In genomic region chr18:14026199-14026598, GRCh38 we compare ENCODE assay signal across 16 cellular contexts.
"Had no signal": no experiment of that assay in that cellular context is flagged by ENCODE, and none has a peak within 500 bp of the region (broad histone marks: within the 10 kb centered on the region; RNA-seq: fewer than 3 reads in every experiment).

No MANE protein-coding gene starts in this region.

- H3K27ac ChIP-seq: coronary artery, esophagus squamous epithelium, lower lobe of right lung, pancreas, tibial artery had no signal

- H3K36me3 ChIP-seq: esophagus squamous epithelium, lower lobe of right lung, pancreas, tibial artery had no signal

- H3K9me3 ChIP-seq: lower lobe of right lung, pancreas had no signal

- ATAC-seq: lower lobe of right lung; naive thymus-derived CD8-positive, alpha-beta T cell; pancreas; stimulated activated effector memory CD8-positive, alpha-beta T cell treated with anti-CD3 and anti-CD28 coated beads, Interleukin-12 subunit alpha, Interleukin-12 subunit beta, amount 100 ng/mL, for 72 hours had no signal

- H3K27me3 ChIP-seq: esophagus squamous epithelium, pancreas, tibial artery had no signal

- H3K4me3 ChIP-seq: coronary artery, esophagus squamous epithelium, lower lobe of right lung, pancreas, tibial artery had no signal

- H3K4me1 ChIP-seq: esophagus squamous epithelium, lower lobe of right lung, pancreas, tibial artery had no signal

- DNase-seq: activated CD4-positive, alpha-beta T cell treated with anti-CD3 and anti-CD28 coated beads, Interleukin-2, amount 10 ng/mL, durations not matched to agents 7 days and 5 days; activated CD8-positive, alpha-beta memory T cell treated with anti-CD3 and anti-CD28 coated beads for 24 hours; activated naive CD8-positive, alpha-beta T cell treated with anti-CD3 and anti-CD28 coated beads, Interleukin-2, amount 10 ng/mL, durations not matched to agents 7 days and 5 days; central memory CD4-positive, alpha-beta T cell; esophagus squamous epithelium; foreskin fibroblast; hippocampal formation; lower lobe of right lung; midbrain; naive thymus-derived CD8-positive, alpha-beta T cell; pancreas; stimulated activated CD4-positive, alpha-beta T cell treated with anti-CD3 and anti-CD28 coated beads, Interleukin-12 subunit alpha, Interleukin-12 subunit beta, amount 100 ng/mL, for 4 hours; stimulated activated CD4-positive, alpha-beta T cell treated with anti-CD3 and anti-CD28 coated beads, Interleukin-2, amount 100 ng/mL, for 24 hours; tibial artery had no signal
